In genomic region chr3:108221911-108222812, GRCh38 we compare ENCODE assay signal across 8 cellular contexts. TPM values are rescaled to one million over a fixed set of nuclear protein-coding genes. Genes with fewer than 3 reads are reported as not detected.
DNase-seq lines count a peak whose midpoint lies in the region; ATAC-seq and TF ChIP-seq lines count a peak whose summit lies in the region.

TSS of gene IFT57 (minus strand) at chr3:108222424. CDS start at chr3:108222322, 102 bp downstream.

- intact Hi-C loops in Panc1 (cut with micrococcal nuclease; ENCODE audit: unreplicated experiment): loop anchor here (5.0 kb wide), 2 partner anchors 135 to 185 kb away; no protein-coding TSS in a partner anchor

- H3K27me3 ChIP-seq in Panc1 (ENCODE audit: control insufficient read depth, insufficient read depth, low read length) (no peaks in the 10 kb centered on the region), esophagus (ENCODE audit: control insufficient read depth in 1 of 2, insufficient read depth in 2 of 2, low read length in 2 of 2) (no peaks in the 10 kb centered on the region), mucosa of stomach (ENCODE audit: control insufficient read depth, insufficient read depth, low read length) (no peaks in the 10 kb centered on the region)

- H3K9me3 ChIP-seq in Panc1 (ENCODE audit: control insufficient read depth, insufficient read depth, low read depth, low read length) (no peaks in the 10 kb centered on the region), esophagus (ENCODE audit: control insufficient read depth in 2 of 2, insufficient read depth in 1 of 2, low read depth in 1 of 2, low read length in 1 of 2) (no peaks in the 10 kb centered on the region), mucosa of stomach (ENCODE audit: control insufficient read depth, low read length) (no peaks in the 10 kb centered on the region)

- 0 to 1% methylated on average over 55 to 57 of the region's 57 CpGs for WGBS in esophagus, 2 donors

- H3K36me3 ChIP-seq in Panc1 (ENCODE audit: control insufficient read depth, insufficient read depth, low read length): no peaks in the 10 kb centered on the region; the same call in none of the 2 replicates
- no peaks in the 10 kb centered on the region for H3K36me3 ChIP-seq in esophagus (ENCODE audit: control insufficient read depth in 2 of 2, insufficient read depth in 2 of 2, low read length in 1 of 2)
- H3K36me3 ChIP-seq in mucosa of stomach (ENCODE audit: control insufficient read depth, insufficient read depth, low read length): no peaks in the 10 kb centered on the region

- peak within 1 kb of the TSS; percentile 88 for H3K27ac ChIP-seq in Panc1 (ENCODE audit: low read length)
- H3K27ac ChIP-seq in esophagus (ENCODE audit: low read depth in 2 of 2, low read length in 1 of 2): peak within 1 kb of the TSS; percentile 81 to 93

- H3K4me3 ChIP-seq in Panc1 (ENCODE audit: low read depth in 2 of 2, low read length in 2 of 2) (peak within 1 kb of the TSS; percentile 67 to 96), esophagus (ENCODE audit: low read depth in 1 of 2, low read length in 2 of 2) (peak within 1 kb of the TSS; percentile 71 to 79), mucosa of stomach (ENCODE audit: low read length) (peak within 1 kb of the TSS; percentile 92)

- peak within 1 kb of the TSS; percentile 97 for H3K4me3 Mint-ChIP-seq in activated T-cell treated with anti-CD3 and anti-CD28 coated beads, Interleukin-2, amount 50 U/mL, for 4 hours

- POLR2A ChIA-PET in Panc1 (lab: Charles Lee): no interaction called here

- no peaks in the 10 kb centered on the region for H3K27me3 Mint-ChIP-seq in activated T-cell treated with anti-CD3 and anti-CD28 coated beads, Interleukin-2, amount 50 U/mL, for 4 hours (ENCODE audit: low read depth)

- peaks cover 57% of the 10 kb centered on the region for H3K4me1 Mint-ChIP-seq in activated T-cell treated with anti-CD3 and anti-CD28 coated beads, Interleukin-2, amount 50 U/mL, for 4 hours (ENCODE audit: low read depth)

- CTCF ChIA-PET in Panc1 (lab: Charles Lee): no interaction called here

- no peaks in the 10 kb centered on the region for H3K36me3 Mint-ChIP-seq in activated T-cell treated with anti-CD3 and anti-CD28 coated beads, Interleukin-2, amount 50 U/mL, for 4 hours (ENCODE audit: insufficient read depth)

- peak; percentile 89 for DNase-seq in DMS153 (lab: John Stamatoyannopoulos, UW)
- peak; percentile 100 for DNase-seq in KBM-7
- peak; percentile 81 for DNase-seq in Panc1 (ENCODE audit: low read depth, low spot score)
- peak; percentile 93 for DNase-seq in activated T-cell treated with anti-CD3 and anti-CD28 coated beads, Interleukin-2, amount 50 U/mL, for 4 hours
- DNase-seq in stimulated activated CD8-positive, alpha-beta memory T cell treated with anti-CD3 and anti-CD28 coated beads, Interleukin-7, amount 100 ng/mL, for 1 hour (ENCODE audit: low read depth in 2 of 2): peak; percentile 89 to 90

- H3K4me1 ChIP-seq in Panc1 (ENCODE audit: control insufficient read depth, insufficient read depth, low read length) (peaks cover 30% of the 10 kb centered on the region), esophagus (ENCODE audit: control insufficient read depth in 2 of 2, insufficient read depth in 2 of 2, low read length in 1 of 2) (no peaks in the 10 kb centered on the region), mucosa of stomach (ENCODE audit: control insufficient read depth, insufficient read depth, low read length) (peaks cover 5% of the 10 kb centered on the region)

- peak; percentile 92 for ATAC-seq in GM21717 (IDR thresholded peaks at IDR 0.05; ENCODE audit: unreplicated experiment)
- peak; percentile 98 for ATAC-seq in Panc1
- ATAC-seq in activated T-cell treated with anti-CD3 and anti-CD28 coated beads, Interleukin-2, amount 50 U/mL, for 4 hours: peak; percentile 90 to 96

- peak within 1 kb of the TSS; percentile 89 for H3K9ac ChIP-seq in mucosa of stomach (ENCODE audit: low read length)

- no peak for TF ChIP-seq CTCF in Panc1 (IDR thresholded peaks at IDR 0.05)

- H3K9me3 Mint-ChIP-seq in activated T-cell treated with anti-CD3 and anti-CD28 coated beads, Interleukin-2, amount 50 U/mL, for 4 hours: no peaks in the 10 kb centered on the region

- in situ Hi-C loops in KBM-7 (cut with MboI; ENCODE audit: low pct_unique_long_range_greater_than_20kb, low sequenced_read_pairs) (no loop called here), Panc1 (cut with HindIII; ENCODE audit: low pct_unique_long_range_greater_than_20kb, low sequenced_read_pairs) (no loop called here)

- no TSS peak for BruUV-seq in Panc1 (replicated peaks; lab: Mats Ljungman, UMichigan)

RNA-seq across cellular contexts. Expression of gene IFT57, which starts in this region (rescaled TPM):
- total RNA-seq in Panc1 (2021; ENCODE audit: unreplicated experiment): 45.7 TPM
- polyA plus RNA-seq in Panc1 (2012; ENCODE audit: insufficient read length): 43.0 TPM
- 10 to 100 TPM; 31.5 to 46.6 (median 38.4) TPM for total RNA-seq in activated T-cell treated with anti-CD3 and anti-CD28 coated beads, Interleukin-2, amount 50 U/mL, for 4 hours
- 10 to 100 TPM in 1 of 2 donors, 1 to 10 TPM in 1; 6.2 to 14.3 TPM for polyA plus RNA-seq in esophagus

Comparison
In these comparisons a context has a peak if more than half of its experiments do, and no peak if none do; other contexts are left out.
1. Peak in every context shown above with its lines: DNase-seq, ATAC-seq, H3K4me3 ChIP-seq and H3K27ac ChIP-seq.